In genomic region chr17:47649972-47650524, GRCh38 we compare ENCODE assay signal across 8 cellular contexts. TPM values are rescaled to one million over a fixed set of nuclear protein-coding genes. Genes with fewer than 3 reads are reported as not detected.
DNase-seq lines count a peak whose midpoint lies in the region; ATAC-seq and TF ChIP-seq lines count a peak whose summit lies in the region.

No MANE protein-coding gene starts in this region.

- TF ChIP-seq POLR2A in adrenal gland (IDR thresholded peaks at IDR 0.05), result peak; percentile 43 to 69

- H3K4me3 ChIP-seq in MG63 (peak overlapping the region; percentile 88), adrenal gland (peak overlapping the region; percentile 48 to 96 (median 72))

- peak; percentile 65 for DNase-seq in SIG-M5 treated with dmso at 0.1 percent for 504 hours (lab: John Stamatoyannopoulos, UW; ENCODE audit: unreplicated experiment)
- no peak for DNase-seq in SIG-M5 (lab: John Stamatoyannopoulos, UW)
- DNase-seq in MG63, result no peak
- peak in 1 of 7 donors; percentile 67 for DNase-seq in adrenal gland
- peak in 13 of 49 donors; percentile 50 to 93 (median 68) for DNase-seq in substantia nigra (lab: John Stamatoyannopoulos, UW)
- no peak for DNase-seq in putamen (ENCODE audit: low spot score)

- 0 to 1% (median 0%) methylated on average over 4 to 44 of the region's 48 CpGs for WGBS in adrenal gland, 4 donors

- H3K27ac ChIP-seq in adrenal gland, result peak overlapping the region in 4 of 5 donors; percentile 85 to 99 (median 86)
- peak overlapping the region; percentile 81 for H3K27ac ChIP-seq in layer of hippocampus (ENCODE audit: low read depth, low read length)
- H3K27ac ChIP-seq in substantia nigra (ENCODE audit: low read depth, low read length, poor library complexity, severe bottlenecking), result peak overlapping the region; percentile 88

- TF ChIP-seq CTCF in adrenal gland (IDR thresholded peaks at IDR 0.05), result no peak

- intact Hi-C loops in adrenal gland (cut with DNase I), result no loop called here

- no peaks in the 10 kb centered on the region for H3K9me3 ChIP-seq in MG63
- H3K9me3 ChIP-seq in adrenal gland (replicated peaks in 1 of 3), result no peaks in the 10 kb centered on the region

- H3K36me3 ChIP-seq in MG63 (peaks cover 44% of the 10 kb centered on the region), adrenal gland (replicated peaks in 1 of 2) (peaks cover 0 to 37% of the 10 kb centered on the region in 2 donors)

- H3K4me1 ChIP-seq in adrenal gland (replicated peaks in 1 of 2), result peaks cover 17 to 54% of the 10 kb centered on the region in 2 donors

- H3K27me3 ChIP-seq in MG63 (no peaks in the 10 kb centered on the region), adrenal gland (no peaks in the 10 kb centered on the region), layer of hippocampus (ENCODE audit: control insufficient read depth, insufficient read depth, low read length) (no peaks in the 10 kb centered on the region)

- ATAC-seq in HG02852 (IDR thresholded peaks at IDR 0.05; ENCODE audit: unreplicated experiment), result no peak

RNA-seq across cellular contexts. Expression of gene KPNB1, which starts 0.3 kb away (rescaled TPM):
- 202 and 291 TPM in 2 replicates for total RNA-seq in MG63 (2014; rRNA removed; shearing (Covaris generic); ENCODE audit: low replicate concordance)
- total RNA-seq in adrenal gland, result 100 to 1,000 TPM; 159 to 352 (median 252) TPM
- 100 to 1,000 TPM in 1 of 3 donors, 10 to 100 TPM in 2; 41.5 to 339 (median 45.3) TPM for polyA plus RNA-seq in adrenal gland

RNA-seq across cellular contexts. Expression of gene TBKBP1, which starts 43.9 kb away (rescaled TPM):
- 8.4 and 18.7 TPM in 2 replicates for total RNA-seq in MG63 (2014; rRNA removed; shearing (Covaris generic); ENCODE audit: low replicate concordance)
- 10 to 100 TPM in 4 of 8 donors, 1 to 10 TPM in 4; 3.9 to 15.9 (median 11.5) TPM for total RNA-seq in adrenal gland
- 10 to 100 TPM in 2 of 3 donors, 1 to 10 TPM in 1; 5.7 to 63.9 (median 18.6) TPM for polyA plus RNA-seq in adrenal gland
